ENCODE assay signal across 8 cellular contexts in genomic region chr9:125200216-125201047, GRCh38. TPM values are rescaled to one million over a fixed set of nuclear protein-coding genes. Genes with fewer than 3 reads are reported as not detected.
DNase-seq lines count a peak whose midpoint lies in the region; ATAC-seq and TF ChIP-seq lines count a peak whose summit lies in the region.

RABEPK (plus strand) TSS chr9:125200542; CDS start chr9:125203014, 2,472 bp downstream.

- H3K27ac ChIP-seq in H9 (ENCODE audit: insufficient read length, low read depth, low read length) (no peak within 1 kb of the TSS), foreskin keratinocyte (peak within 1 kb of the TSS; percentile 63), subcutaneous abdominal adipose tissue (ENCODE audit: low read depth, low read length) (peak within 1 kb of the TSS; percentile 83)

- no peak within 1 kb of the TSS for H2BK12ac ChIP-seq in H9 (ENCODE audit: insufficient read length, low read depth, low read length)

- H2BK120ac ChIP-seq in H9 (ENCODE audit: low read depth, low read length, poor library complexity, severe bottlenecking), result no peak within 1 kb of the TSS

- TF ChIP-seq CTCF in H9 (conservative IDR thresholded peaks at IDR 0.05) (no peak), foreskin keratinocyte (conservative IDR thresholded peaks at IDR 0.05) (no peak)

- H3K27me3 ChIP-seq in H9 (ENCODE audit: insufficient read depth, low read length) (no peaks in the 10 kb centered on the region; the same call in 1 of the 2 replicates), MG63 (no peaks in the 10 kb centered on the region), foreskin keratinocyte (no peaks in the 10 kb centered on the region), neuron (ENCODE audit: insufficient read depth, low read length) (no peaks in the 10 kb centered on the region), subcutaneous abdominal adipose tissue (ENCODE audit: control insufficient read depth in 5 of 5, insufficient read depth in 4 of 5, low read length in 5 of 5) (no peaks in the 10 kb centered on the region)

- H3K9ac ChIP-seq in ES-I3 (ENCODE audit: low read depth, low read length), result peak within 1 kb of the TSS; percentile 74
- H3K9ac ChIP-seq in H9 (ENCODE audit: extremely low read depth, insufficient read length, low read length), result peak within 1 kb of the TSS; percentile 62
- H3K9ac ChIP-seq in subcutaneous abdominal adipose tissue (ENCODE audit: low read length in 5 of 5), result peak within 1 kb of the TSS; percentile 68 to 94 (median 89)

- H3K27ac Mint-ChIP-seq in H9, result peak within 1 kb of the TSS; percentile 89 to 98 (median 96)

- peaks cover 5% of the 10 kb centered on the region for H3K23me2 ChIP-seq in H9 (ENCODE audit: insufficient read length, low read depth, low read length, poor library complexity, severe bottlenecking)

- no peak within 1 kb of the TSS for H3K56ac ChIP-seq in H9 (ENCODE audit: insufficient read length, low read depth, low read length)

- no peaks in the 10 kb centered on the region for H3K4me1 ChIP-seq in ES-I3 (ENCODE audit: insufficient read depth, low read length)
- H3K4me1 ChIP-seq in H9 (ENCODE audit: insufficient read depth, low read length), result no peaks in the 10 kb centered on the region
- no peaks in the 10 kb centered on the region for H3K4me1 ChIP-seq in foreskin keratinocyte
- H3K4me1 ChIP-seq in neuron (ENCODE audit: insufficient read depth, low read length), result peaks cover 5% of the 10 kb centered on the region
- H3K4me1 ChIP-seq in subcutaneous abdominal adipose tissue (ENCODE audit: control insufficient read depth in 5 of 5, insufficient read depth in 5 of 5, low read length in 5 of 5), result peaks cover 0 to 15% (median 9%) of the 10 kb centered on the region in 5 donors

- H4K91ac ChIP-seq in H9 (ENCODE audit: insufficient read length, low read depth, low read length), result no peak within 1 kb of the TSS

- H3K4me1 Mint-ChIP-seq in H9, result peaks cover 7 to 10% of the 10 kb centered on the region in 2 experiments

- H2AFZ ChIP-seq in H9 (ENCODE audit: low read length) (no peak within 1 kb of the TSS), neuron (ENCODE audit: low read depth, low read length) (peak within 1 kb of the TSS; percentile 85)

- H4K8ac ChIP-seq in H9 (replicated peaks; ENCODE audit: insufficient read length, low read depth, low read length), result no peak within 1 kb of the TSS

- no peaks in the 10 kb centered on the region for H3K79me2 ChIP-seq in H9 (ENCODE audit: insufficient read depth, low read length)

- WGBS in H9 (ENCODE audit: extremely low coverage, insufficient read length, low lambda C conversion rate), result no CpG with 5 or more reads among the region's 51 CpGs

- H3K9me3 ChIP-seq in ES-I3 (ENCODE audit: control insufficient read depth, insufficient read depth, low read length) (no peaks in the 10 kb centered on the region), H9 (ENCODE audit: control insufficient read depth, low read depth, low read length) (no peaks in the 10 kb centered on the region), MG63 (no peaks in the 10 kb centered on the region), neuron (ENCODE audit: low read length) (no peaks in the 10 kb centered on the region), subcutaneous abdominal adipose tissue (ENCODE audit: control insufficient read depth in 5 of 5, low read length in 5 of 5) (no peaks in the 10 kb centered on the region)

- H3T11ph ChIP-seq in H9 (ENCODE audit: low read length), result no peak within 1 kb of the TSS

- peak within 1 kb of the TSS; percentile 87 for H3K14ac ChIP-seq in H9 (ENCODE audit: insufficient read depth, low read length)

- no peak within 1 kb of the TSS for H2BK15ac ChIP-seq in H9 (ENCODE audit: low read depth, low read length)

- no peaks in the 10 kb centered on the region for H3K79me1 ChIP-seq in H9 (ENCODE audit: insufficient read depth, low read depth, low read length, poor library complexity, severe bottlenecking)

- peak within 1 kb of the TSS; percentile 73 for H3K4me2 ChIP-seq in H9 (ENCODE audit: insufficient read depth, insufficient read length, low read length)

- H3K4me3 Mint-ChIP-seq in H9, result peak within 1 kb of the TSS; percentile 88 to 89

- H2BK5ac ChIP-seq in H9 (ENCODE audit: insufficient read length, low read length), result no peak within 1 kb of the TSS

- no peak within 1 kb of the TSS for H3K4ac ChIP-seq in H9 (ENCODE audit: low read depth, low read length)

- no peaks in the 10 kb centered on the region for H4K20me1 ChIP-seq in H9 (ENCODE audit: control insufficient read depth, insufficient read depth, insufficient read length)

- no peaks in the 10 kb centered on the region; the same call in 1 of the 2 replicates for H3K36me3 ChIP-seq in ES-I3 (ENCODE audit: insufficient read depth, low read length)
- peaks cover 15% of the 10 kb centered on the region for H3K36me3 ChIP-seq in MG63
- H3K36me3 ChIP-seq in neuron (ENCODE audit: insufficient read depth, low read length), result peaks cover 6% of the 10 kb centered on the region
- peaks cover 2 to 22% (median 10%) of the 10 kb centered on the region in 5 donors for H3K36me3 ChIP-seq in subcutaneous abdominal adipose tissue (ENCODE audit: control insufficient read depth in 5 of 5, insufficient read depth in 5 of 5, low read length in 5 of 5)

- no peak within 1 kb of the TSS for H3K18ac ChIP-seq in H9 (ENCODE audit: insufficient read length, low read depth, low read length)

- DNase-seq in H9 (peak; percentile 96), MG63 (peak; percentile 92), SIG-M5 treated with dmso at 0.1 percent for 504 hours (lab: John Stamatoyannopoulos, UW; ENCODE audit: unreplicated experiment) (peak; percentile 96), foreskin keratinocyte (peak; percentile 69 to 87)
- DNase-seq in activated gamma-delta T cell treated with anti-CD3 and anti-CD28 coated beads, Interleukin-2, amount 50 U/mL, for 16 hours (ENCODE audit: low read depth), result peak; percentile 83

- peaks cover 6 to 18% (median 18%) of the 10 kb centered on the region in 3 experiments; a peak in 6 of 7 replicates for H3K36me3 Mint-ChIP-seq in H9 (ENCODE audit: insufficient read depth in 1 of 3, low read depth in 3 of 3)

- peak; percentile 93 for ATAC-seq in foreskin keratinocyte

- H2AK5ac ChIP-seq in H9 (ENCODE audit: insufficient read length, low read length), result no peak within 1 kb of the TSS

- H3K27me3 Mint-ChIP-seq in H9 (ENCODE audit: low read depth), result peaks cover 7% of the 10 kb centered on the region

- H2BK20ac ChIP-seq in H9 (ENCODE audit: low read depth, low read length, poor library complexity, severe bottlenecking), result no peak within 1 kb of the TSS

- H4K5ac ChIP-seq in H9 (ENCODE audit: insufficient read length, low read depth, low read length), result no peak within 1 kb of the TSS

- H3K4me3 ChIP-seq in MG63 (peak within 1 kb of the TSS; percentile 74), neuron (ENCODE audit: low read length) (peak within 1 kb of the TSS; percentile 92), subcutaneous abdominal adipose tissue (ENCODE audit: low read depth in 1 of 5, low read length in 5 of 5) (peak within 1 kb of the TSS; percentile 84 to 88 (median 86))

- no peak within 1 kb of the TSS for H3K23ac ChIP-seq in H9 (ENCODE audit: insufficient read length, low read depth, low read length)

- no peaks in the 10 kb centered on the region for H3K9me3 Mint-ChIP-seq in H9

RNA-seq across cellular contexts. Expression of gene RABEPK, which starts in this region (rescaled TPM):
- 21.8 and 24.4 TPM in 2 replicates for total RNA-seq in H9 (2021)
- total RNA-seq in MG63 (2014; rRNA removed; shearing (Covaris generic); ENCODE audit: low replicate concordance), result 50.4 and 74.2 TPM in 2 replicates
- 30.4 and 33.2 TPM in 2 replicates for total RNA-seq in foreskin keratinocyte
- polyA plus RNA-seq in foreskin keratinocyte, result 31.6 and 33.5 TPM in 2 replicates
